In the genomic region with DNA sequence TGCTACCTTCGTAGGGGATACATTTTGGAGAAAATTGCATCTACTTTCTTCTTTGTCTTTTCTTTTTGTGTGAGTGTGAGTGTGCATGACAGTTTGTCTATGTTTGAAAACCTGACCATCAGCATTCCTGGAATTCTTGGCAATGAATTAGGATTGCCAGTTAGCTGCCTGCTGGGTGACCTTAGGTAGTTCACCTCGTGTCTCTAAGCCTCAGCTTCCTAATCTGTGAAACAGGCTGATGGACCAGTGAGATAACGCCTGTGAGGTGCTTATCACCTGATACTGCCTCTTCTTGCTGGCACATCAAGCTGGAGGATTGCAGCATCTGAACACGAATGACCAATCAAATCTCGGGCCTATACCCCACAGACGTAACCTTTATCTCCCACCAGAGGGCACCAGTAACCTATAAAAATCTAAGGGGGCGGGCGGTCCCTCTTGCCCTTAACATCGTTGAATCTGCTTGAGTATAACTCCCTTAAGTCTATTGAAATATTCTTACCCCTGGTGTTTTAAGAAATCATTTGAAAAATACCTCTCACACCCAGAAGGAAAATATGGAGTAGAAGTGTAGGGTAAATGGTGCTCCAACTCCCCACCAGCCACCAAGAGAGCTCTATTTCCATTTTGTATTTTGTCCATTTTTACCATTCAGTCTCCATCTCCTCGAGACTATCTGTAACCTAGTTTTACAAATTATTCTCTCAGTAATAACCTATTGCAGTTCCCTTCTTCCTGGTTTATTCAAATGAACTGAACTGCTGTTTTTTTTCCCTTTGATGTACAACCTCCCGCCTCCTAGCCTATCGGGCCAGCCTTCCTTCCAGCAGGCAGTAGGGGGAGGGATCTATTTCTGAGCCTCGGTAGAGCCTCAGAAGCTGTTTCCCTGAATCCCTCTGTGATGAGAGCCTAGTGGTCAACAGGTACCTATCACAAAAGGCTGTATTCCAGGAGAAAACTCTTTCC, we compare ENCODE assay signal across 8 cellular contexts. TPM values are rescaled to one million over a fixed set of nuclear protein-coding genes. Genes with fewer than 3 reads are reported as not detected.
A peak's percentile ranks its signal among the peaks of the same experiment; 100 is the strongest.
DNase-seq lines count a peak whose midpoint lies in the region; ATAC-seq and TF ChIP-seq lines count a peak whose summit lies in the region.

No MANE protein-coding gene starts in this region.

- no peak overlapping the region for H3K27ac ChIP-seq in upper lobe of right lung

- peak; percentile 61 for TF ChIP-seq CTCF in upper lobe of right lung (IDR thresholded peaks at IDR 0.05)

- no peak overlapping the region for H3K4me3 ChIP-seq in upper lobe of right lung

- H3K4me1 ChIP-seq in upper lobe of right lung, result no peaks in the 10 kb centered on the region

- H3K9me3 ChIP-seq in upper lobe of right lung, result no peaks in the 10 kb centered on the region

- peaks cover 5% of the 10 kb centered on the region for H3K36me3 ChIP-seq in upper lobe of right lung

- no peaks in the 10 kb centered on the region for H3K27me3 ChIP-seq in upper lobe of right lung

- ATAC-seq in upper lobe of right lung, result peak; percentile 81

- DNase-seq in activated gamma-delta T cell treated with Interleukin-2 at 50 U/mL for 16 hours (peak; percentile 48), activated gamma-delta T cell (lab: John Stamatoyannopoulos, UW) (no peak), Kasumi-1 (lab: John Stamatoyannopoulos, UW) (peak; percentile 84 to 89), OCI-M1 (lab: John Stamatoyannopoulos, UW) (peak; percentile 91), fibroblast of peridontal ligament (ENCODE audit: extremely low read depth) (peak; percentile 81), nucleus accumbens (lab: John Stamatoyannopoulos, UW) (peak in 42 of 56 donors; percentile 6 to 72 (median 26)), upper lobe of right lung (no peak)
- DNase-seq in activated T-cell treated with anti-CD3 and anti-CD28 coated beads, Interleukin-2, amount 50 U/mL, for 48 hours, result peak; percentile 57 to 63

- intact Hi-C loops in upper lobe of right lung (cut with DNase I), result no loop called here

RNA-seq across cellular contexts. Expression of a gene that starts 49.7 kb away (rescaled TPM):
- total RNA-seq in upper lobe of right lung, result 84.5 TPM

Comparison
In these comparisons a context has a peak if more than half of its experiments do, and no peak if none do; other contexts are left out.
1. DNase-seq: peak in activated gamma-delta T cell treated with Interleukin-2 at 50 U/mL for 16 hours (single experiment), Kasumi-1 (2 of 2), OCI-M1 (single experiment), activated T-cell treated with anti-CD3 and anti-CD28 coated beads, Interleukin-2, amount 50 U/mL, for 48 hours (2 of 2), fibroblast of peridontal ligament (single experiment) and nucleus accumbens (42 of 56); none in activated gamma-delta T cell (single experiment) and upper lobe of right lung (single experiment).